23 cellular contexts compared by ENCODE assay signal in genomic region chr9:128821584-128822406, GRCh38. TPM values are rescaled to one million over a fixed set of nuclear protein-coding genes. Genes with fewer than 3 reads are reported as not detected.
A peak's percentile ranks its signal among the peaks of the same experiment; 100 is the strongest.
DNase-seq lines count a peak whose midpoint lies in the region; ATAC-seq, FAIRE-seq and TF ChIP-seq lines count a peak whose summit lies in the region.
"Had no signal": no experiment of that assay in that cellular context is flagged by ENCODE, and none has a peak within 500 bp of the region (broad histone marks: within the 10 kb centered on the region; RNA-seq: fewer than 3 reads in every experiment).

No MANE protein-coding gene starts in this region.

- H3K27ac ChIP-seq in HepG2 (ENCODE audit: extremely low read length, insufficient read depth, low read length) (no peak overlapping the region), right lobe of liver (no peak overlapping the region), smooth muscle cell (ENCODE audit: low read depth) (no peak overlapping the region)
- H3K27ac ChIP-seq: adrenal gland, esophagus squamous epithelium, HL-60, sigmoid colon, testis had no signal

- H3K9ac ChIP-seq in HepG2 (ENCODE audit: insufficient read depth, low read depth, low read length), result no peak overlapping the region
- no peak overlapping the region for H3K9ac ChIP-seq in smooth muscle cell (ENCODE audit: low read depth)

- TF ChIP-seq CTCF in HepG2 (CRISPR knock-in tag; IDR thresholded peaks at IDR 0.05) (no peak), right lobe of liver (IDR thresholded peaks at IDR 0.05) (no peak), smooth muscle cell (IDR thresholded peaks at IDR 0.05; ENCODE audit: borderline replicate concordance, insufficient read depth, poor library complexity, severe bottlenecking) (no peak)

- CTCF ChIA-PET in HepG2 (lab: Yijun Ruan, JAX; ENCODE audit: low intra/inter-chr PET ratio, low total read pairs), result no interaction called here

- H3K4me2 ChIP-seq in HepG2 (ENCODE audit: low read depth, low read length), result no peak overlapping the region
- H3K4me2 ChIP-seq in smooth muscle cell, result no peak overlapping the region

- intact Hi-C loops in HepG2 (cut with micrococcal nuclease; ENCODE audit: unreplicated experiment), result no loop called here
- intact Hi-C loops in right lobe of liver (cut with DNase I), result no loop called here
- intact Hi-C loops in activated T-helper 2 cell treated with anti-CD3 and anti-CD28 coated beads, Interferon-gamma antibody, Interleukin-2, Interleukin-4, amounts not matched to agents 10 μg/mL and 5 μg/mL and 100 μg/mL, durations not matched to agents 14 hours and 24 hours and 36 hours (cut with micrococcal nuclease), result no loop called here

- no peaks in the 10 kb centered on the region for H3K9me3 ChIP-seq in HepG2 (ENCODE audit: low read length)
- H3K9me3 ChIP-seq in right lobe of liver, result no peaks in the 10 kb centered on the region
- H3K9me3 ChIP-seq in smooth muscle cell (replicated peaks; ENCODE audit: low read depth), result no peaks in the 10 kb centered on the region
- H3K9me3 ChIP-seq: adrenal gland, esophagus squamous epithelium, gastrocnemius medialis, HAP-1, sigmoid colon, testis had no signal

- TF ChIP-seq EP300 in HepG2 (IDR thresholded peaks at IDR 0.05; ENCODE audit: low read depth in 2 of 2, low read length in 2 of 2) (no peak), HepG2 (CRISPR knock-in tag; IDR thresholded peaks at IDR 0.05; ENCODE audit: borderline replicate concordance) (no peak)

- in situ Hi-C loops in HepG2 (cut with HindIII; ENCODE audit: extremely low pct_ligation_motif_present, low pct_unique_long_range_greater_than_20kb), result no loop called here

- no peaks in the 10 kb centered on the region for H3F3A ChIP-seq in smooth muscle cell (ENCODE audit: low read depth)

- H3K36me3 ChIP-seq in HepG2 (replicated peaks in 1 of 2; ENCODE audit: control insufficient read depth in 1 of 2, insufficient read depth in 2 of 2, low read length in 2 of 2) (peaks cover 18 to 55% of the 10 kb centered on the region in 2 experiments), right lobe of liver (peaks cover 0 to 34% (median 4%) of the 10 kb centered on the region in 4 donors), smooth muscle cell (ENCODE audit: low read depth) (no peaks in the 10 kb centered on the region)

- no peak overlapping the region for H2AFZ ChIP-seq in HepG2 (ENCODE audit: low read length)
- no peak overlapping the region for H2AFZ ChIP-seq in smooth muscle cell (ENCODE audit: low read depth)

- peaks cover 5% of the 10 kb centered on the region for H3K79me2 ChIP-seq in HepG2 (ENCODE audit: insufficient read depth, low read length)
- H3K79me2 ChIP-seq in smooth muscle cell (ENCODE audit: low read depth), result no peaks in the 10 kb centered on the region

- H3K4me1 Mint-ChIP-seq in activated T-helper 2 cell treated with anti-CD3 and anti-CD28 coated beads, Interferon-gamma antibody, Interleukin-2, Interleukin-4, amounts not matched to agents 10 μg/mL and 5 μg/mL and 100 μg/mL, durations not matched to agents 14 hours and 24 hours and 36 hours (ENCODE audit: low read depth), result peaks cover 12% of the 10 kb centered on the region
- H3K4me1 Mint-ChIP-seq in stimulated activated naive B cell treated with anti-CD40 and anti-IgM and Interleukin-4, amounts not matched to agents 10 μg/mL and 1 μg/mL and 100 μg/mL, for 72 hours, result peaks cover 25 to 39% of the 10 kb centered on the region in 2 donors

- 98% methylated on average over 10 of the region's 16 CpGs for WGBS in HepG2 (ENCODE audit: low lambda C conversion rate)
- 88% methylated on average over 3 of the region's 16 CpGs for WGBS in right lobe of liver (ENCODE audit: insufficient coverage, low coverage, low lambda C conversion rate, missing lambda C conversion rate)
- WGBS in smooth muscle cell (ENCODE audit: low lambda C conversion rate), result 89% methylated on average over 16 of the region's 16 CpGs

- ATAC-seq in HepG2, result no peak
- no peak for ATAC-seq in right lobe of liver
- no peak for ATAC-seq in stimulated activated naive B cell treated with anti-CD40 and anti-IgM and Interleukin-4, amounts not matched to agents 10 μg/mL and 1 μg/mL and 100 μg/mL, for 72 hours (replicated peaks)
- ATAC-seq: CD8-positive, alpha-beta T cell; gastrocnemius medialis; left ventricle myocardium superior had no signal

- H3K36me3 Mint-ChIP-seq in activated T-helper 2 cell treated with anti-CD3 and anti-CD28 coated beads, Interferon-gamma antibody, Interleukin-2, Interleukin-4, amounts not matched to agents 10 μg/mL and 5 μg/mL and 100 μg/mL, durations not matched to agents 14 hours and 24 hours and 36 hours (ENCODE audit: low read depth), result peaks cover 48% of the 10 kb centered on the region
- peaks cover 47 to 57% of the 10 kb centered on the region in 2 donors for H3K36me3 Mint-ChIP-seq in stimulated activated naive B cell treated with anti-CD40 and anti-IgM and Interleukin-4, amounts not matched to agents 10 μg/mL and 1 μg/mL and 100 μg/mL, for 72 hours

- POLR2A ChIA-PET in HepG2 (lab: Yijun Ruan, JAX), result no interaction called here

- H4K20me1 ChIP-seq in HepG2 (ENCODE audit: insufficient read depth, low read length), result no peaks in the 10 kb centered on the region
- H4K20me1 ChIP-seq in smooth muscle cell (ENCODE audit: low read depth), result no peaks in the 10 kb centered on the region

- H3K27me3 Mint-ChIP-seq in activated T-helper 2 cell treated with anti-CD3 and anti-CD28 coated beads, Interferon-gamma antibody, Interleukin-2, Interleukin-4, amounts not matched to agents 10 μg/mL and 5 μg/mL and 100 μg/mL, durations not matched to agents 14 hours and 24 hours and 36 hours (ENCODE audit: low read depth), result no peaks in the 10 kb centered on the region
- no peaks in the 10 kb centered on the region for H3K27me3 Mint-ChIP-seq in stimulated activated naive B cell treated with anti-CD40 and anti-IgM and Interleukin-4, amounts not matched to agents 10 μg/mL and 1 μg/mL and 100 μg/mL, for 72 hours

- H3K4me3 ChIP-seq in HepG2 (replicated peaks in 1 of 3; ENCODE audit: insufficient read depth in 1 of 3, low read depth in 2 of 3, low read length in 3 of 3), result no peak overlapping the region
- H3K4me3 ChIP-seq in right lobe of liver, result no peak overlapping the region
- H3K4me3 ChIP-seq in smooth muscle cell, result no peak overlapping the region
- H3K4me3 ChIP-seq: adrenal gland, esophagus squamous epithelium, gastrocnemius medialis, HAP-1, sigmoid colon, testis had no signal

- H3K4me1 ChIP-seq in HepG2 (ENCODE audit: insufficient read depth, low read length) (peaks cover 35% of the 10 kb centered on the region), right lobe of liver (peaks cover 0 to 30% (median 0%) of the 10 kb centered on the region in 4 donors), smooth muscle cell (ENCODE audit: low read depth) (peaks cover 3% of the 10 kb centered on the region)
- H3K4me1 ChIP-seq: testis had no signal

- H3K9me3 Mint-ChIP-seq in activated T-helper 2 cell treated with anti-CD3 and anti-CD28 coated beads, Interferon-gamma antibody, Interleukin-2, Interleukin-4, amounts not matched to agents 10 μg/mL and 5 μg/mL and 100 μg/mL, durations not matched to agents 14 hours and 24 hours and 36 hours, result no peaks in the 10 kb centered on the region
- H3K9me3 Mint-ChIP-seq in stimulated activated naive B cell treated with anti-CD40 and anti-IgM and Interleukin-4, amounts not matched to agents 10 μg/mL and 1 μg/mL and 100 μg/mL, for 72 hours, result no peaks in the 10 kb centered on the region
- H3K9me3 Mint-ChIP-seq: CD8-positive, alpha-beta T cell had no signal

- TF ChIP-seq POLR2A in HepG2 (IDR thresholded peaks at IDR 0.05; ENCODE audit: insufficient read depth in 1 of 2, low read depth in 2 of 2, low read length in 2 of 2) (no peak), right lobe of liver (IDR thresholded peaks at IDR 0.05) (no peak)

- H3K4me3 Mint-ChIP-seq in activated T-helper 2 cell treated with anti-CD3 and anti-CD28 coated beads, Interferon-gamma antibody, Interleukin-2, Interleukin-4, amounts not matched to agents 10 μg/mL and 5 μg/mL and 100 μg/mL, durations not matched to agents 14 hours and 24 hours and 36 hours (ENCODE audit: low read depth), result peak overlapping the region; percentile 6
- H3K4me3 Mint-ChIP-seq in stimulated activated naive B cell treated with anti-CD40 and anti-IgM and Interleukin-4, amounts not matched to agents 10 μg/mL and 1 μg/mL and 100 μg/mL, for 72 hours, result peak overlapping the region; percentile 0 to 68
- H3K4me3 Mint-ChIP-seq: CD8-positive, alpha-beta T cell had no signal

- no peak for DNase-seq in HepG2 (ENCODE audit: low spot score)
- no peak for DNase-seq in right lobe of liver
- no peak for DNase-seq in activated T-helper 2 cell treated with anti-CD3 and anti-CD28 coated beads, Interferon-gamma antibody, Interleukin-2, Interleukin-4, amounts not matched to agents 10 μg/mL and 5 μg/mL and 100 μg/mL, durations not matched to agents 14 hours and 24 hours and 36 hours (ENCODE audit: low spot score)
- no peak for DNase-seq in stimulated activated naive B cell treated with anti-CD40 and anti-IgM and Interleukin-4, amounts not matched to agents 10 μg/mL and 1 μg/mL and 100 μg/mL, for 72 hours
- DNase-seq in stimulated activated CD4-positive, alpha-beta T cell treated with anti-CD3 and anti-CD28 coated beads, Interleukin-4, amount 100 ng/mL, for 24 hours, result no peak
- no peak for DNase-seq in smooth muscle cell (lab: John Stamatoyannopoulos, UW; ENCODE audit: unreplicated experiment)
- DNase-seq: activated CD4-positive, alpha-beta T cell treated with anti-CD3 and anti-CD28 coated beads for 4 hours; CD8-positive, alpha-beta T cell; esophagus squamous epithelium; gastrocnemius medialis; GF-D8; hypothalamus; left ventricle myocardium superior; NCI-H1105; NCI-H2029 treated with DMSO at 0.1 percent for 48 hours; NCI-H446 treated with DMSO at 0.1 percent for 48 hours; SIG-M5; sigmoid colon; testis had no signal

- H3K27ac Mint-ChIP-seq in activated T-helper 2 cell treated with anti-CD3 and anti-CD28 coated beads, Interferon-gamma antibody, Interleukin-2, Interleukin-4, amounts not matched to agents 10 μg/mL and 5 μg/mL and 100 μg/mL, durations not matched to agents 14 hours and 24 hours and 36 hours, result no peak overlapping the region
- peak overlapping the region; percentile 57 for H3K27ac Mint-ChIP-seq in stimulated activated naive B cell treated with anti-CD40 and anti-IgM and Interleukin-4, amounts not matched to agents 10 μg/mL and 1 μg/mL and 100 μg/mL, for 72 hours

- FAIRE-seq in HepG2 (lab: Jason Lieb, UNC), result no peak
- FAIRE-seq: colon had no signal

- TSS peak; percentile 26 for BruUV-seq in HepG2 (replicated peaks; lab: Mats Ljungman, UMichigan)

- no peaks in the 10 kb centered on the region for H3K27me3 ChIP-seq in HepG2 (ENCODE audit: control insufficient read depth in 1 of 2, insufficient read depth in 2 of 2, low read length in 2 of 2)
- no peaks in the 10 kb centered on the region for H3K27me3 ChIP-seq in right lobe of liver
- no peaks in the 10 kb centered on the region for H3K27me3 ChIP-seq in smooth muscle cell (ENCODE audit: low read depth)
- H3K27me3 ChIP-seq: adrenal gland, esophagus squamous epithelium, gastrocnemius medialis, sigmoid colon, testis had no signal

- no peak for TF ChIP-seq RAD21 in HepG2 (CRISPR knock-in tag; IDR thresholded peaks at IDR 0.05)

RNA-seq across cellular contexts. Expression of gene ENDOG, which starts 3.5 kb away (rescaled TPM):
- total RNA-seq in HepG2 (2016; rRNA removed; fragmentation: Illumina TruSeq; extraction: Trizol) (26.3 and 28.7 TPM in 2 replicates), right lobe of liver (10 to 100 TPM; 22.4 to 50.1 (median 41.0) TPM), smooth muscle cell (10.8 and 18.4 TPM in 2 replicates)
- 6.7 and 7.2 TPM in 2 replicates for total RNA-seq in HepG2 (2016; cell fraction: cytosol; rRNA removed; fragmentation: Illumina TruSeq; extraction: Trizol; ENCODE audit: low read depth)
- total RNA-seq in HepG2 (2016; cell fraction: insoluble cytoplasmic fraction; rRNA removed; fragmentation: Illumina TruSeq; extraction: Trizol), result 27.5 and 28.8 TPM in 2 replicates
- total RNA-seq in HepG2 (2016; cell fraction: membrane; rRNA removed; fragmentation: Illumina TruSeq; extraction: Trizol), result 10.8 and 11.3 TPM in 2 replicates
- total RNA-seq in HepG2 (2016; cell fraction: nucleus; rRNA removed; fragmentation: Illumina TruSeq; extraction: Trizol), result 7.2 and 8.7 TPM in 2 replicates
- polyA plus RNA-seq in HepG2 (2011; rRNA removed) (28.8 and 31.5 TPM in 2 replicates), smooth muscle cell (30.5 and 35.1 TPM in 2 replicates)
- 27.0 and 54.5 TPM in 2 replicates for polyA plus RNA-seq in HepG2 (2011; cell fraction: cytosol; rRNA removed)
- 24.4 and 27.0 TPM in 2 replicates for polyA plus RNA-seq in HepG2 (2011; cell fraction: nucleus; rRNA removed)
- 8.6 and 10.1 TPM in 2 replicates for polyA plus RNA-seq in HepG2 (2012)
- 6.3 and 7.3 TPM in 2 replicates for polyA plus RNA-seq in HepG2 (2016; cell fraction: cytosol; fragmentation: Illumina TruSeq; extraction: Trizol; ENCODE audit: low read depth)
- 25.1 and 28.1 TPM in 2 replicates for polyA plus RNA-seq in HepG2 (2016; cell fraction: insoluble cytoplasmic fraction; fragmentation: Illumina TruSeq; extraction: Trizol; ENCODE audit: low read depth)
- 8.7 and 9.3 TPM in 2 replicates for polyA plus RNA-seq in HepG2 (2016; cell fraction: membrane; fragmentation: Illumina TruSeq; extraction: Trizol; ENCODE audit: low read depth)
- polyA plus RNA-seq in HepG2 (2016; cell fraction: nucleus; fragmentation: Illumina TruSeq; extraction: Trizol; ENCODE audit: insufficient read depth, low read depth), result 15.7 and 17.2 TPM in 2 replicates
- polyA minus RNA-seq in HepG2 (2011; rRNA and poly(A)+ RNA removed; ENCODE audit: low replicate concordance), result 33.6 and 37.4 TPM in 2 replicates
- 12.2 and 15.3 TPM in 2 replicates for polyA minus RNA-seq in HepG2 (2011; cell fraction: cytosol; rRNA and poly(A)+ RNA removed)
- 4.6 and 5.7 TPM in 2 replicates for polyA minus RNA-seq in HepG2 (2011; cell fraction: nucleus; rRNA and poly(A)+ RNA removed)
- 19.9 and 21.7 TPM in 2 replicates for total RNA-seq in activated T-helper 2 cell treated with anti-CD3 and anti-CD28 coated beads, Interferon-gamma antibody, Interleukin-2, Interleukin-4, amounts not matched to agents 10 μg/mL and 5 μg/mL and 100 μg/mL, durations not matched to agents 14 hours and 24 hours and 36 hours

RNA-seq across cellular contexts. Expression of gene SPOUT1, which starts 7.8 kb away (rescaled TPM):
- total RNA-seq in HepG2 (2016; rRNA removed; fragmentation: Illumina TruSeq; extraction: Trizol) (39.0 and 39.7 TPM in 2 replicates), right lobe of liver (10 to 100 TPM; 14.5 to 37.8 (median 24.5) TPM), smooth muscle cell (6.2 and 8.7 TPM in 2 replicates)
- 23.3 and 28.0 TPM in 2 replicates for total RNA-seq in HepG2 (2016; cell fraction: cytosol; rRNA removed; fragmentation: Illumina TruSeq; extraction: Trizol; ENCODE audit: low read depth)
- total RNA-seq in HepG2 (2016; cell fraction: insoluble cytoplasmic fraction; rRNA removed; fragmentation: Illumina TruSeq; extraction: Trizol), result 32.9 and 42.5 TPM in 2 replicates
- total RNA-seq in HepG2 (2016; cell fraction: membrane; rRNA removed; fragmentation: Illumina TruSeq; extraction: Trizol), result 13.5 and 14.0 TPM in 2 replicates
- 19.1 and 26.6 TPM in 2 replicates for total RNA-seq in HepG2 (2016; cell fraction: nucleus; rRNA removed; fragmentation: Illumina TruSeq; extraction: Trizol)
- polyA plus RNA-seq in HepG2 (2011; rRNA removed) (45.8 and 56.5 TPM in 2 replicates), smooth muscle cell (44.8 and 50.4 TPM in 2 replicates)
- polyA plus RNA-seq in HepG2 (2011; cell fraction: cytosol; rRNA removed), result 13.7 and 19.1 TPM in 2 replicates
- 341 and 371 TPM in 2 replicates for polyA plus RNA-seq in HepG2 (2011; cell fraction: nucleus; rRNA removed)
- polyA plus RNA-seq in HepG2 (2012), result 21.0 and 38.5 TPM in 2 replicates
- 6.7 and 8.9 TPM in 2 replicates for polyA plus RNA-seq in HepG2 (2016; cell fraction: cytosol; fragmentation: Illumina TruSeq; extraction: Trizol; ENCODE audit: low read depth)
- polyA plus RNA-seq in HepG2 (2016; cell fraction: insoluble cytoplasmic fraction; fragmentation: Illumina TruSeq; extraction: Trizol; ENCODE audit: low read depth), result 46.4 and 46.6 TPM in 2 replicates
- 11.8 and 11.9 TPM in 2 replicates for polyA plus RNA-seq in HepG2 (2016; cell fraction: membrane; fragmentation: Illumina TruSeq; extraction: Trizol; ENCODE audit: low read depth)
- 77.1 and 80.1 TPM in 2 replicates for polyA plus RNA-seq in HepG2 (2016; cell fraction: nucleus; fragmentation: Illumina TruSeq; extraction: Trizol; ENCODE audit: insufficient read depth, low read depth)
- polyA minus RNA-seq in HepG2 (2011; rRNA and poly(A)+ RNA removed; ENCODE audit: low replicate concordance), result 84.6 and 145 TPM in 2 replicates
- polyA minus RNA-seq in HepG2 (2011; cell fraction: cytosol; rRNA and poly(A)+ RNA removed), result 7.4 and 11.6 TPM in 2 replicates
- polyA minus RNA-seq in HepG2 (2011; cell fraction: nucleus; rRNA and poly(A)+ RNA removed), result 24.6 and 26.2 TPM in 2 replicates
- 126 and 127 TPM in 2 replicates for total RNA-seq in activated T-helper 2 cell treated with anti-CD3 and anti-CD28 coated beads, Interferon-gamma antibody, Interleukin-2, Interleukin-4, amounts not matched to agents 10 μg/mL and 5 μg/mL and 100 μg/mL, durations not matched to agents 14 hours and 24 hours and 36 hours

RNA-seq across cellular contexts. Expression of gene TBC1D13, which starts 34.7 kb away (rescaled TPM):
- 17.9 and 18.4 TPM in 2 replicates for total RNA-seq in HepG2 (2016; rRNA removed; fragmentation: Illumina TruSeq; extraction: Trizol)
- 4.5 and 4.6 TPM in 2 replicates for total RNA-seq in HepG2 (2016; cell fraction: cytosol; rRNA removed; fragmentation: Illumina TruSeq; extraction: Trizol; ENCODE audit: low read depth)
- total RNA-seq in HepG2 (2016; cell fraction: insoluble cytoplasmic fraction; rRNA removed; fragmentation: Illumina TruSeq; extraction: Trizol), result 14.1 and 19.9 TPM in 2 replicates
- total RNA-seq in HepG2 (2016; cell fraction: membrane; rRNA removed; fragmentation: Illumina TruSeq; extraction: Trizol), result 16.9 and 17.6 TPM in 2 replicates
- 10.2 and 11.5 TPM in 2 replicates for total RNA-seq in HepG2 (2016; cell fraction: nucleus; rRNA removed; fragmentation: Illumina TruSeq; extraction: Trizol)
- polyA plus RNA-seq in HepG2 (2011; rRNA removed), result 18.6 and 19.7 TPM in 2 replicates
- polyA plus RNA-seq in HepG2 (2011; cell fraction: cytosol; rRNA removed), result 10.4 and 11.9 TPM in 2 replicates
- 17.0 and 19.7 TPM in 2 replicates for polyA plus RNA-seq in HepG2 (2011; cell fraction: nucleus; rRNA removed)
- polyA plus RNA-seq in HepG2 (2012), result 12.5 and 15.0 TPM in 2 replicates
- 4.3 and 4.4 TPM in 2 replicates for polyA plus RNA-seq in HepG2 (2016; cell fraction: cytosol; fragmentation: Illumina TruSeq; extraction: Trizol; ENCODE audit: low read depth)
- polyA plus RNA-seq in HepG2 (2016; cell fraction: insoluble cytoplasmic fraction; fragmentation: Illumina TruSeq; extraction: Trizol; ENCODE audit: low read depth), result 18.1 and 21.0 TPM in 2 replicates
- polyA plus RNA-seq in HepG2 (2016; cell fraction: membrane; fragmentation: Illumina TruSeq; extraction: Trizol; ENCODE audit: low read depth), result 14.5 and 15.5 TPM in 2 replicates
- 20.4 and 21.2 TPM in 2 replicates for polyA plus RNA-seq in HepG2 (2016; cell fraction: nucleus; fragmentation: Illumina TruSeq; extraction: Trizol; ENCODE audit: insufficient read depth, low read depth)
- 24.8 and 50.6 TPM in 2 replicates for polyA minus RNA-seq in HepG2 (2011; rRNA and poly(A)+ RNA removed; ENCODE audit: low replicate concordance)
- 4.6 and 8.1 TPM in 2 replicates for polyA minus RNA-seq in HepG2 (2011; cell fraction: cytosol; rRNA and poly(A)+ RNA removed)
- 7.9 and 9.4 TPM in 2 replicates for polyA minus RNA-seq in HepG2 (2011; cell fraction: nucleus; rRNA and poly(A)+ RNA removed)
- 10 to 100 TPM in 4 of 6 experiments, 1 to 10 TPM in 2; 7.3 to 16.0 (median 12.6) TPM for total RNA-seq in right lobe of liver
- total RNA-seq in activated T-helper 2 cell treated with anti-CD3 and anti-CD28 coated beads, Interferon-gamma antibody, Interleukin-2, Interleukin-4, amounts not matched to agents 10 μg/mL and 5 μg/mL and 100 μg/mL, durations not matched to agents 14 hours and 24 hours and 36 hours, result 20.5 and 24.2 TPM in 2 replicates
- total RNA-seq in smooth muscle cell, result 7.6 and 25.5 TPM in 2 replicates
- polyA plus RNA-seq in smooth muscle cell, result 27.4 and 29.3 TPM in 2 replicates

RNA-seq across cellular contexts. Expression of gene ZER1, which starts 50.1 kb away (rescaled TPM):
- 7.7 and 9.1 TPM in 2 replicates for total RNA-seq in HepG2 (2016; rRNA removed; fragmentation: Illumina TruSeq; extraction: Trizol)
- 3.8 TPM in 2 replicates for total RNA-seq in HepG2 (2016; cell fraction: cytosol; rRNA removed; fragmentation: Illumina TruSeq; extraction: Trizol; ENCODE audit: low read depth)
- total RNA-seq in HepG2 (2016; cell fraction: insoluble cytoplasmic fraction; rRNA removed; fragmentation: Illumina TruSeq; extraction: Trizol), result 7.2 and 8.2 TPM in 2 replicates
- 8.5 and 8.7 TPM in 2 replicates for total RNA-seq in HepG2 (2016; cell fraction: membrane; rRNA removed; fragmentation: Illumina TruSeq; extraction: Trizol)
- total RNA-seq in HepG2 (2016; cell fraction: nucleus; rRNA removed; fragmentation: Illumina TruSeq; extraction: Trizol), result 5.5 and 5.8 TPM in 2 replicates
- 40.0 and 43.9 TPM in 2 replicates for polyA plus RNA-seq in HepG2 (2011; rRNA removed)
- 20.7 and 30.4 TPM in 2 replicates for polyA plus RNA-seq in HepG2 (2011; cell fraction: cytosol; rRNA removed)
- polyA plus RNA-seq in HepG2 (2011; cell fraction: nucleus; rRNA removed), result 40.7 and 47.4 TPM in 2 replicates
- 12.9 and 16.4 TPM in 2 replicates for polyA plus RNA-seq in HepG2 (2012)
- polyA plus RNA-seq in HepG2 (2016; cell fraction: cytosol; fragmentation: Illumina TruSeq; extraction: Trizol; ENCODE audit: low read depth), result 2.2 and 3.0 TPM in 2 replicates
- polyA plus RNA-seq in HepG2 (2016; cell fraction: insoluble cytoplasmic fraction; fragmentation: Illumina TruSeq; extraction: Trizol; ENCODE audit: low read depth), result 7.0 and 8.8 TPM in 2 replicates
- polyA plus RNA-seq in HepG2 (2016; cell fraction: membrane; fragmentation: Illumina TruSeq; extraction: Trizol; ENCODE audit: low read depth), result 5.5 and 6.2 TPM in 2 replicates
- polyA plus RNA-seq in HepG2 (2016; cell fraction: nucleus; fragmentation: Illumina TruSeq; extraction: Trizol; ENCODE audit: insufficient read depth, low read depth), result 7.5 and 8.6 TPM in 2 replicates
- polyA minus RNA-seq in HepG2 (2011; rRNA and poly(A)+ RNA removed; ENCODE audit: low replicate concordance), result 73.9 and 109 TPM in 2 replicates
- polyA minus RNA-seq in HepG2 (2011; cell fraction: cytosol; rRNA and poly(A)+ RNA removed), result 18.8 and 24.2 TPM in 2 replicates
- polyA minus RNA-seq in HepG2 (2011; cell fraction: nucleus; rRNA and poly(A)+ RNA removed), result 12.8 and 14.9 TPM in 2 replicates
- 10 to 100 TPM; 13.4 to 21.8 (median 16.0) TPM for total RNA-seq in right lobe of liver
- 18.6 and 18.7 TPM in 2 replicates for total RNA-seq in activated T-helper 2 cell treated with anti-CD3 and anti-CD28 coated beads, Interferon-gamma antibody, Interleukin-2, Interleukin-4, amounts not matched to agents 10 μg/mL and 5 μg/mL and 100 μg/mL, durations not matched to agents 14 hours and 24 hours and 36 hours
- 35.1 and 38.4 TPM in 2 replicates for total RNA-seq in smooth muscle cell
- 30.6 and 34.6 TPM in 2 replicates for polyA plus RNA-seq in smooth muscle cell

RNA-seq across cellular contexts. Expression of gene KYAT1, which starts 60.0 kb away (rescaled TPM):
- total RNA-seq in HepG2 (2016; rRNA removed; fragmentation: Illumina TruSeq; extraction: Trizol) (5.6 and 9.2 TPM in 2 replicates), right lobe of liver (10 to 100 TPM in 4 of 6 experiments, 1 to 10 TPM in 2; 7.2 to 12.7 (median 10.4) TPM), smooth muscle cell (3.1 and 10.2 TPM in 2 replicates)
- total RNA-seq in HepG2 (2016; cell fraction: cytosol; rRNA removed; fragmentation: Illumina TruSeq; extraction: Trizol; ENCODE audit: low read depth), result 2.0 and 2.8 TPM in 2 replicates
- total RNA-seq in HepG2 (2016; cell fraction: insoluble cytoplasmic fraction; rRNA removed; fragmentation: Illumina TruSeq; extraction: Trizol), result 6.1 and 10.3 TPM in 2 replicates
- 3.5 and 4.0 TPM in 2 replicates for total RNA-seq in HepG2 (2016; cell fraction: membrane; rRNA removed; fragmentation: Illumina TruSeq; extraction: Trizol)
- total RNA-seq in HepG2 (2016; cell fraction: nucleus; rRNA removed; fragmentation: Illumina TruSeq; extraction: Trizol), result 13.5 and 14.4 TPM in 2 replicates
- polyA plus RNA-seq in HepG2 (2011; rRNA removed) (46.5 and 58.4 TPM in 2 replicates), smooth muscle cell (7.7 and 9.3 TPM in 2 replicates)
- polyA plus RNA-seq in HepG2 (2011; cell fraction: cytosol; rRNA removed), result 22.3 and 28.7 TPM in 2 replicates
- 274 and 317 TPM in 2 replicates for polyA plus RNA-seq in HepG2 (2011; cell fraction: nucleus; rRNA removed)
- 22.3 and 32.9 TPM in 2 replicates for polyA plus RNA-seq in HepG2 (2012)
- polyA plus RNA-seq in HepG2 (2016; cell fraction: cytosol; fragmentation: Illumina TruSeq; extraction: Trizol; ENCODE audit: low read depth), result 1.4 and 1.9 TPM in 2 replicates
- 4.9 and 6.1 TPM in 2 replicates for polyA plus RNA-seq in HepG2 (2016; cell fraction: insoluble cytoplasmic fraction; fragmentation: Illumina TruSeq; extraction: Trizol; ENCODE audit: low read depth)
- 1.7 and 2.4 TPM in 2 replicates for polyA plus RNA-seq in HepG2 (2016; cell fraction: membrane; fragmentation: Illumina TruSeq; extraction: Trizol; ENCODE audit: low read depth)
- polyA plus RNA-seq in HepG2 (2016; cell fraction: nucleus; fragmentation: Illumina TruSeq; extraction: Trizol; ENCODE audit: insufficient read depth, low read depth), result 34.5 and 36.6 TPM in 2 replicates
- 38.2 and 47.2 TPM in 2 replicates for polyA minus RNA-seq in HepG2 (2011; rRNA and poly(A)+ RNA removed; ENCODE audit: low replicate concordance)
- 9.3 and 15.4 TPM in 2 replicates for polyA minus RNA-seq in HepG2 (2011; cell fraction: cytosol; rRNA and poly(A)+ RNA removed)
- polyA minus RNA-seq in HepG2 (2011; cell fraction: nucleus; rRNA and poly(A)+ RNA removed), result 48.0 and 50.7 TPM in 2 replicates
- 13.6 and 14.0 TPM in 2 replicates for total RNA-seq in activated T-helper 2 cell treated with anti-CD3 and anti-CD28 coated beads, Interferon-gamma antibody, Interleukin-2, Interleukin-4, amounts not matched to agents 10 μg/mL and 5 μg/mL and 100 μg/mL, durations not matched to agents 14 hours and 24 hours and 36 hours
